17 cellular contexts compared by ENCODE assay signal in genomic region chr17:48406936-48407567, GRCh38. TPM values are rescaled to one million over a fixed set of nuclear protein-coding genes. Genes with fewer than 3 reads are reported as not detected.
DNase-seq lines count a peak whose midpoint lies in the region; ATAC-seq and FAIRE-seq lines count a peak whose summit lies in the region.
"Had no signal": no experiment of that assay in that cellular context is flagged by ENCODE, and none has a peak within 500 bp of the region (broad histone marks: within the 10 kb centered on the region; RNA-seq: fewer than 3 reads in every experiment).

No MANE protein-coding gene starts in this region.

- no peak for ATAC-seq in CD4-positive, CD25-positive, alpha-beta regulatory T cell (ENCODE audit: low read depth in 2 of 2)
- ATAC-seq in GM19455 (IDR thresholded peaks at IDR 0.05; ENCODE audit: unreplicated experiment) = no peak
- ATAC-seq: left lung had no signal

- peak overlapping the region; percentile 96 for H3K4ac ChIP-seq in mesendoderm (ENCODE audit: low read depth, low read length)

- no peaks in the 10 kb centered on the region for H3K27me3 ChIP-seq in CD4-positive, CD25-positive, alpha-beta regulatory T cell (ENCODE audit: control insufficient read depth, insufficient read depth, low read length)
- no peaks in the 10 kb centered on the region for H3K27me3 ChIP-seq in mesendoderm (ENCODE audit: insufficient read depth, low read length, poor library complexity)
- H3K27me3 ChIP-seq: ascending aorta, right atrium auricular region had no signal

- peak overlapping the region; percentile 37 for H3K4me3 ChIP-seq in CD4-positive, CD25-positive, alpha-beta regulatory T cell (ENCODE audit: low read depth, low read length)
- H3K4me3 ChIP-seq in mesendoderm (ENCODE audit: low read length) = no peak overlapping the region
- H3K4me3 ChIP-seq: ascending aorta, left lung, right atrium auricular region, transverse colon had no signal

- no peaks in the 10 kb centered on the region for H3K9me3 Mint-ChIP-seq in CD4-positive, CD25-positive, alpha-beta regulatory T cell
- no peaks in the 10 kb centered on the region for H3K9me3 Mint-ChIP-seq in activated T-helper 2 cell treated with anti-CD3 and anti-CD28 coated beads, Interferon-gamma antibody, Interleukin-2, Interleukin-4, amounts not matched to agents 10 μg/mL and 5 μg/mL and 100 μg/mL, durations not matched to agents 14 hours and 24 hours and 36 hours
- H3K9me3 Mint-ChIP-seq: dendritic cell treated with granulocyte-macrophage colony-stimulating factor and Interleukin-4, amounts not matched to agents 40 ng/mL and 50 ng/mL, for 4 days; nephron had no signal

- intact Hi-C loops in activated T-helper 2 cell treated with anti-CD3 and anti-CD28 coated beads, Interferon-gamma antibody, Interleukin-2, Interleukin-4, amounts not matched to agents 10 μg/mL and 5 μg/mL and 100 μg/mL, durations not matched to agents 14 hours and 24 hours and 36 hours (cut with micrococcal nuclease) = loop anchor here (2.0 kb wide), 1 partner anchor 16 kb away; no protein-coding TSS in a partner anchor

- peak; percentile 84 for FAIRE-seq in GM19239 (lab: Jason Lieb, UNC)

- no peaks in the 10 kb centered on the region for H3K79me2 ChIP-seq in mesendoderm (ENCODE audit: control insufficient read depth, insufficient read depth, low read length)

- H2BK15ac ChIP-seq in mesendoderm (replicated peaks; ENCODE audit: low read depth) = no peak overlapping the region

- H4K8ac ChIP-seq in mesendoderm (ENCODE audit: low read depth, low read length) = no peak overlapping the region

- WGBS in mesendoderm (ENCODE audit: extremely low coverage, insufficient coverage, low lambda C conversion rate) = no CpG with 5 or more reads among the region's 3 CpGs

- H3K4me1 ChIP-seq in CD4-positive, CD25-positive, alpha-beta regulatory T cell (ENCODE audit: control insufficient read depth, insufficient read depth, low read length, poor library complexity, severe bottlenecking) = peaks cover 43% of the 10 kb centered on the region
- H3K4me1 ChIP-seq in mesendoderm (ENCODE audit: control insufficient read depth, low read depth, low read length) = no peaks in the 10 kb centered on the region
- H3K4me1 ChIP-seq: ascending aorta, left lung, right atrium auricular region had no signal

- peaks cover 44 to 81% (median 53%) of the 10 kb centered on the region in 4 donors for H3K4me1 Mint-ChIP-seq in CD4-positive, CD25-positive, alpha-beta regulatory T cell
- H3K4me1 Mint-ChIP-seq in activated T-helper 2 cell treated with anti-CD3 and anti-CD28 coated beads, Interferon-gamma antibody, Interleukin-2, Interleukin-4, amounts not matched to agents 10 μg/mL and 5 μg/mL and 100 μg/mL, durations not matched to agents 14 hours and 24 hours and 36 hours (ENCODE audit: low read depth) = peaks cover 43% of the 10 kb centered on the region
- H3K4me1 Mint-ChIP-seq: nephron had no signal

- DNase-seq in CD4-positive, CD25-positive, alpha-beta regulatory T cell = no peak
- no peak for DNase-seq in GM19239 (ENCODE audit: insufficient read length, low spot score)
- DNase-seq in activated T-helper 2 cell treated with anti-CD3 and anti-CD28 coated beads, Interferon-gamma antibody, Interleukin-2, Interleukin-4, amounts not matched to agents 10 μg/mL and 5 μg/mL and 100 μg/mL, durations not matched to agents 14 hours and 24 hours and 36 hours (ENCODE audit: low spot score) = no peak
- peak; percentile 27 for DNase-seq in mesendoderm
- no peak for DNase-seq in NOMO-1 treated with DMSO at 0.1 percent for 48 hours (lab: John Stamatoyannopoulos, UW; ENCODE audit: unreplicated experiment)
- no peak for DNase-seq in nucleus accumbens (lab: John Stamatoyannopoulos, UW)
- DNase-seq: activated CD8-positive, alpha-beta memory T cell treated with anti-CD3 and anti-CD28 coated beads, Interleukin-2, amount 50 U/mL, for 4 hours; hypothalamus; left lung; NCI-H1694 treated with DMSO at 0.1 percent for 48 hours; T-helper 9 cell; transverse colon had no signal

- H2BK5ac ChIP-seq in mesendoderm (ENCODE audit: low read length) = no peak overlapping the region

- no peak overlapping the region for H2BK120ac ChIP-seq in mesendoderm (ENCODE audit: low read depth, low read length)

- H3K36me3 Mint-ChIP-seq in CD4-positive, CD25-positive, alpha-beta regulatory T cell = peaks cover 38% of the 10 kb centered on the region
- H3K36me3 Mint-ChIP-seq in activated T-helper 2 cell treated with anti-CD3 and anti-CD28 coated beads, Interferon-gamma antibody, Interleukin-2, Interleukin-4, amounts not matched to agents 10 μg/mL and 5 μg/mL and 100 μg/mL, durations not matched to agents 14 hours and 24 hours and 36 hours (ENCODE audit: low read depth) = peaks cover 74% of the 10 kb centered on the region

- H3K4me3 Mint-ChIP-seq in CD4-positive, CD25-positive, alpha-beta regulatory T cell = peak overlapping the region; percentile 29 to 63 (median 45)
- H3K4me3 Mint-ChIP-seq in activated T-helper 2 cell treated with anti-CD3 and anti-CD28 coated beads, Interferon-gamma antibody, Interleukin-2, Interleukin-4, amounts not matched to agents 10 μg/mL and 5 μg/mL and 100 μg/mL, durations not matched to agents 14 hours and 24 hours and 36 hours (ENCODE audit: low read depth) = peak overlapping the region; percentile 13
- H3K4me3 Mint-ChIP-seq: dendritic cell treated with granulocyte-macrophage colony-stimulating factor and Interleukin-4, amounts not matched to agents 40 ng/mL and 50 ng/mL, for 4 days; nephron had no signal

- H3K27ac Mint-ChIP-seq in CD4-positive, CD25-positive, alpha-beta regulatory T cell = peak overlapping the region; percentile 22 to 99 (median 56)
- peak overlapping the region; percentile 84 for H3K27ac Mint-ChIP-seq in activated T-helper 2 cell treated with anti-CD3 and anti-CD28 coated beads, Interferon-gamma antibody, Interleukin-2, Interleukin-4, amounts not matched to agents 10 μg/mL and 5 μg/mL and 100 μg/mL, durations not matched to agents 14 hours and 24 hours and 36 hours
- H3K27ac Mint-ChIP-seq: dendritic cell treated with granulocyte-macrophage colony-stimulating factor and Interleukin-4, amounts not matched to agents 40 ng/mL and 50 ng/mL, for 4 days; nephron had no signal

- H3K56ac ChIP-seq in mesendoderm (ENCODE audit: low read length) = peak overlapping the region; percentile 73

- H3K4me2 ChIP-seq in mesendoderm (ENCODE audit: low read length) = no peak overlapping the region

- H2AK5ac ChIP-seq in mesendoderm (ENCODE audit: low read length) = no peak overlapping the region

- H3K27ac ChIP-seq in CD4-positive, CD25-positive, alpha-beta regulatory T cell (ENCODE audit: insufficient read depth, low read length, poor library complexity, severe bottlenecking) = peak overlapping the region; percentile 14
- no peak overlapping the region for H3K27ac ChIP-seq in mesendoderm (ENCODE audit: low read depth, low read length)
- H3K27ac ChIP-seq: ascending aorta, left lung, right atrium auricular region, transverse colon had no signal

- no peak overlapping the region for H3K9ac ChIP-seq in mesendoderm (ENCODE audit: low read length)

- no peaks in the 10 kb centered on the region for H3K79me1 ChIP-seq in mesendoderm (ENCODE audit: low read length)

- no peak overlapping the region for H3K23ac ChIP-seq in mesendoderm (ENCODE audit: low read length)

- H3K36me3 ChIP-seq in CD4-positive, CD25-positive, alpha-beta regulatory T cell (ENCODE audit: control insufficient read depth, insufficient read depth, low read length) = peaks cover 42% of the 10 kb centered on the region
- no peaks in the 10 kb centered on the region for H3K36me3 ChIP-seq in mesendoderm (ENCODE audit: control insufficient read depth, insufficient read depth, low read length)
- H3K36me3 ChIP-seq: ascending aorta, left lung, right atrium auricular region had no signal

- H4K5ac ChIP-seq in mesendoderm (ENCODE audit: low read length) = no peak overlapping the region

- H3K18ac ChIP-seq in mesendoderm (ENCODE audit: low read length) = peak overlapping the region; percentile 28

- no peaks in the 10 kb centered on the region for H3K9me3 ChIP-seq in CD4-positive, CD25-positive, alpha-beta regulatory T cell (ENCODE audit: control insufficient read depth in 2 of 2, low read length in 2 of 2)
- H3K9me3 ChIP-seq: ascending aorta, left lung, right atrium auricular region, transverse colon had no signal

- H3K27me3 Mint-ChIP-seq in CD4-positive, CD25-positive, alpha-beta regulatory T cell = no peaks in the 10 kb centered on the region
- H3K27me3 Mint-ChIP-seq in activated T-helper 2 cell treated with anti-CD3 and anti-CD28 coated beads, Interferon-gamma antibody, Interleukin-2, Interleukin-4, amounts not matched to agents 10 μg/mL and 5 μg/mL and 100 μg/mL, durations not matched to agents 14 hours and 24 hours and 36 hours (ENCODE audit: low read depth) = no peaks in the 10 kb centered on the region

RNA-seq across cellular contexts. Expression of gene SKAP1, which starts 23.0 kb away (rescaled TPM):
- 196 TPM for total RNA-seq in CD4-positive, CD25-positive, alpha-beta regulatory T cell
- 100 to 1,000 TPM; 348 to 554 (median 391) TPM for polyA plus RNA-seq in CD4-positive, CD25-positive, alpha-beta regulatory T cell
- 60.5 and 67.9 TPM in 2 replicates for total RNA-seq in activated T-helper 2 cell treated with anti-CD3 and anti-CD28 coated beads, Interferon-gamma antibody, Interleukin-2, Interleukin-4, amounts not matched to agents 10 μg/mL and 5 μg/mL and 100 μg/mL, durations not matched to agents 14 hours and 24 hours and 36 hours
- 0.04 TPM for polyA plus RNA-seq in mesendoderm (2013, experiment 1 of 2)
- not detected for polyA plus RNA-seq in mesendoderm (2013, experiment 2 of 2)
- total RNA-seq: ascending aorta, right atrium auricular region had no signal
